ENCODE assay signal across 8 cellular contexts in the genomic region with DNA sequence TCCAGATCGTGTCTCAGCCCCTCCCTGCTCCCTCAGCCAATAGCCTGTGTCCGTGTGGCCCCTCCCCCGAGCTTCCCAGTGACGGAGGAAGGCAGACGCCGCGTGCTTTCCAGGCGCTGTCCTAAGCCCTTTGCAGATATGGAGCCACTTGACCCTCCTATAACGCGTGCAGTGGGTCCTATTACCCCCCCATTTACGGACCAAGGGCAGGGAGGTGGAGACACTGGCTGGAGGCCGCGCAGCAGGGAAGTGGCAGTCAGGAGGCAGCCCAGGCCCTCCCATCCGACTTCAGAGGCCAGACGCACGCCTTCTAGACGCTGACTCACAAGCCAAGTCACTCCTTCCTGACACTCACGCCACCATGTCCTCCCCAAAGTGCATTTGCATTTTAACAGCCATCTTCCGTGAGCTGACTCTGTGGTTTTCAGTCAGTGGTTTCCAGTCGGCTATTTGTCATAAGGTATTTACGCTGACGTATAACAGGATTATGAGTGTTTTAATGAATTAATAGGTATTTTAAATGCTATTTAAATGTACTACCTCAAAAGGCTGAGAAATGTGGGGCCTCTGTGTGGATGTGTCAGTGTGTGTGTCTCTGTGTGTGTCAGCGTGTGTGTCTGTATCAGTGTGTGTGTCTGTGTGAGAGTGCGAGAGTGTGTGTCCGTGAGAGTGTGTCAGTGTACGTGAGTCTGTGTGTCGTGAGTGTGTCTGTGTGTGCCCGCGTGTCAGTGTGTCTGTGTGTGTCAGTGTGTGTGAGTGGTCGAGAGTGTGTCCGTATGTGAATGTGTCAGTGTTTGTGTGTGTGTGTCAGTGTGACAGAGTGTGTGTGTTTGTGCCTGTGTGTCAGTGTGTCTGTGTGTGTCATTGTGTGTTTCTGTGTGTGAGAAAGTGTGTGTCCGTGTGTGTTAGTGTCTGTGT.
A peak's percentile ranks its signal among the peaks of the same experiment; 100 is the strongest.
DNase-seq lines count a peak whose midpoint lies in the region; ATAC-seq and TF ChIP-seq lines count a peak whose summit lies in the region.

No MANE protein-coding gene starts in this region.

- no peaks in the 10 kb centered on the region for H3K36me3 Mint-ChIP-seq in activated naive CD8-positive, alpha-beta T cell

- intact Hi-C loops in left ventricle myocardium inferior (cut with micrococcal nuclease), result no loop called here
- intact Hi-C loops in sigmoid colon (cut with DNase I), result loop anchor here (2.0 to 5.0 kb wide), 2 partner anchors 93 to 198 kb away; no protein-coding TSS in a partner anchor

- peak in 1 of 4 donors; percentile 36 for TF ChIP-seq EP300 in sigmoid colon (IDR thresholded peaks at IDR 0.05)

- 36 to 70% methylated on average over 32 of the region's 32 CpGs for WGBS in sigmoid colon, 2 donors

- no peak for TF ChIP-seq POLR2A in sigmoid colon (IDR thresholded peaks at IDR 0.05)

- no peaks in the 10 kb centered on the region for H3K36me3 ChIP-seq in BE2C
- H3K36me3 ChIP-seq in left ventricle myocardium inferior, result no peaks in the 10 kb centered on the region
- no peaks in the 10 kb centered on the region for H3K36me3 ChIP-seq in sigmoid colon

- DNase-seq in BE2C, result peak; percentile 70
- DNase-seq in left ventricle myocardium inferior, result peak; percentile 74
- DNase-seq in sigmoid colon, result peak; percentile 95
- no peak for DNase-seq in middle frontal gyrus (ENCODE audit: extremely low spot score, low spot score)

- H3K9me3 ChIP-seq in BE2C (peaks cover 5% of the 10 kb centered on the region; the same call in 1 of the 2 replicates), left ventricle myocardium inferior (replicated peaks) (no peaks in the 10 kb centered on the region), sigmoid colon (no peaks in the 10 kb centered on the region)

- peaks cover 31% of the 10 kb centered on the region for H3K4me1 Mint-ChIP-seq in activated naive CD8-positive, alpha-beta T cell (ENCODE audit: low read depth)

- ATAC-seq in GM19351 (IDR thresholded peaks at IDR 0.05; ENCODE audit: unreplicated experiment) (peak; percentile 83), HG03442 (IDR thresholded peaks at IDR 0.05; ENCODE audit: unreplicated experiment) (peak; percentile 82), SK-N-SH treated with all-trans-retinoic acid at 6 μM for 48 hours (peak; percentile 88)

- no peak overlapping the region for H3K4me3 ChIP-seq in BE2C (ENCODE audit: low read depth, low read length)
- H3K4me3 ChIP-seq in left ventricle myocardium inferior, result peak overlapping the region; percentile 58
- peak overlapping the region; percentile 6 to 44 (median 36) for H3K4me3 ChIP-seq in sigmoid colon

- peak overlapping the region; percentile 90 for H3K4me3 Mint-ChIP-seq in activated naive CD8-positive, alpha-beta T cell

- TF ChIP-seq CTCF in BE2C (IDR thresholded peaks at IDR 0.05; ENCODE audit: low read depth, low read length) (no peak), left ventricle myocardium inferior (IDR thresholded peaks at IDR 0.05; ENCODE audit: borderline replicate concordance) (no peak), sigmoid colon (IDR thresholded peaks at IDR 0.05) (no peak)

- H3K27me3 Mint-ChIP-seq in activated naive CD8-positive, alpha-beta T cell, result no peaks in the 10 kb centered on the region

- H3K27me3 ChIP-seq in BE2C (no peaks in the 10 kb centered on the region), left ventricle myocardium inferior (ENCODE audit: low read depth) (peaks cover 49% of the 10 kb centered on the region), sigmoid colon (peaks cover 0 to 9% (median 0%) of the 10 kb centered on the region in 3 donors)

- H3K27ac Mint-ChIP-seq in activated naive CD8-positive, alpha-beta T cell, result peak overlapping the region; percentile 100

- H3K9me3 Mint-ChIP-seq in activated naive CD8-positive, alpha-beta T cell (ENCODE audit: low read depth), result peaks cover 3% of the 10 kb centered on the region

- H3K4me1 ChIP-seq in BE2C (peaks cover 7% of the 10 kb centered on the region; the same call in 1 of the 2 replicates), left ventricle myocardium inferior (peaks cover 18% of the 10 kb centered on the region), sigmoid colon (peaks cover 0 to 15% (median 8%) of the 10 kb centered on the region in 4 donors)

- H3K27ac ChIP-seq in left ventricle myocardium inferior (replicated peaks), result peak overlapping the region; percentile 83
- peak overlapping the region; percentile 56 to 71 (median 66) for H3K27ac ChIP-seq in sigmoid colon

TF ChIP-seq in SK-N-SH treated with all-trans-retinoic acid at 6 μM for 48 hours, 23 proteins besides CTCF, POLR2A, EP300 and RAD21:
- TF ChIP-seq, protein P1, sequence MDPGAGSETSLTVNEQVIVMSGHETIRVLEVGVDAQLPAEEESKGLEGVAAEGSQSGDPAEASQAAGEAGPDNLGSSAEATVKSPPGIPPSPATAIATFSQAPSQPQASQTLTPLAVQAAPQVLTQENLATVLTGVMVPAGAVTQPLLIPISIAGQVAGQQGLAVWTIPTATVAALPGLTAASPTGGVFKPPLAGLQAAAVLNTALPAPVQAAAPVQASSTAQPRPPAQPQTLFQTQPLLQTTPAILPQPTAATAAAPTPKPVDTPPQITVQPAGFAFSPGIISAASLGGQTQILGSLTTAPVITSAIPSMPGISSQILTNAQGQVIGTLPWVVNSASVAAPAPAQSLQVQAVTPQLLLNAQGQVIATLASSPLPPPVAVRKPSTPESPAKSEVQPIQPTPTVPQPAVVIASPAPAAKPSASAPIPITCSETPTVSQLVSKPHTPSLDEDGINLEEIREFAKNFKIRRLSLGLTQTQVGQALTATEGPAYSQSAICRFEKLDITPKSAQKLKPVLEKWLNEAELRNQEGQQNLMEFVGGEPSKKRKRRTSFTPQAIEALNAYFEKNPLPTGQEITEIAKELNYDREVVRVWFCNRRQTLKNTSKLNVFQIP (CRISPR knock-in tag; IDR thresholded peaks at IDR 0.05; ENCODE audit: borderline replicate concordance, low read depth), result no peak
